Comparison of ENCODE assay signal across 23 cellular contexts in genomic region chr1:32208463-32208862, GRCh38. TPM values are rescaled to one million over a fixed set of nuclear protein-coding genes. Genes with fewer than 3 reads are reported as not detected.
DNase-seq lines count a peak whose midpoint lies in the region; ATAC-seq and TF ChIP-seq lines count a peak whose summit lies in the region.
"Had no signal": no experiment of that assay in that cellular context is flagged by ENCODE, and none has a peak within 500 bp of the region (broad histone marks: within the 10 kb centered on the region; RNA-seq: fewer than 3 reads in every experiment).

No MANE protein-coding gene starts in this region.

- CTCF ChIA-PET in HCT116 (lab: Charles Lee) (no interaction called here), activated B cell treated with CpG ODN at 0.5 μM for 24 hours (lab: Charles Lee) (interaction anchor here (0.7 to 2.7 kb wide), 2 partner anchors 8 to 12 kb away, joined by 4 to 15 read pairs; no protein-coding TSS in a partner anchor)

- H3K27me3 Mint-ChIP-seq in activated B cell treated with CpG ODN at 0.5 μM for 24 hours (no peaks in the 10 kb centered on the region), nephron (ENCODE audit: low read depth) (no peaks in the 10 kb centered on the region)
- H3K27me3 Mint-ChIP-seq: activated T-cell treated with anti-CD3 and anti-CD28 coated beads, Interleukin-2, amount 50 U/mL, for 24 hours; naive thymus-derived CD8-positive, alpha-beta T cell had no signal

- ATAC-seq in HCT116, result no peak
- ATAC-seq in activated B cell treated with CpG ODN at 0.5 μM for 24 hours (ENCODE audit: low read depth), result peak; percentile 59
- ATAC-seq in HG03432 (IDR thresholded peaks at IDR 0.05; ENCODE audit: unreplicated experiment), result no peak
- ATAC-seq: naive thymus-derived CD8-positive, alpha-beta T cell had no signal

- H3K4me3 Mint-ChIP-seq in activated B cell treated with CpG ODN at 0.5 μM for 24 hours (peak overlapping the region; percentile 35), nephron (peak overlapping the region in 2 of 3 experiments; percentile 32 to 40)
- H3K4me3 Mint-ChIP-seq: activated T-cell treated with anti-CD3 and anti-CD28 coated beads, Interleukin-2, amount 50 U/mL, for 24 hours; naive thymus-derived CD8-positive, alpha-beta T cell; T-helper 1 cell treated with Interleukin-12 subunit alpha and Interleukin-12 subunit beta and Interleukin-4 antibody, amounts not matched to agents 30 μg/mL and 1 μg/mL, for 36 hours had no signal

- no peaks in the 10 kb centered on the region for H4K20me1 ChIP-seq in HCT116 (ENCODE audit: insufficient read depth)

- RAD21 ChIA-PET in HCT116 (lab: Charles Lee; ENCODE audit: low non-redundant PET in 1 of 2, low total read pairs in 2 of 2, uncharacterized antibody in 2 of 2, unreplicated experiment in 2 of 2), result no interaction called here

- H3K79me2 ChIP-seq in ACC112 (ENCODE audit: control insufficient read depth, insufficient read depth, low read length, unreplicated experiment), result no peaks in the 10 kb centered on the region
- H3K79me2 ChIP-seq in HCT116 (ENCODE audit: insufficient read depth, low read length), result peaks cover 19% of the 10 kb centered on the region; the same call in 1 of the 2 replicates

- H2AFZ ChIP-seq in ACC112 (ENCODE audit: low read length, unreplicated experiment), result no peak overlapping the region
- no peak overlapping the region for H2AFZ ChIP-seq in HCT116 (ENCODE audit: low read depth, low read length, poor library complexity, severe bottlenecking)

- H3K4me3 ChIP-seq in ACC112 (ENCODE audit: low read depth, low read length), result no peak overlapping the region
- no peak overlapping the region for H3K4me3 ChIP-seq in HCT116 (replicated peaks in 1 of 2; ENCODE audit: low read depth in 1 of 2, low read length in 2 of 2)
- H3K4me3 ChIP-seq: left lung, skin epidermis had no signal

- H3K27ac Mint-ChIP-seq in activated B cell treated with CpG ODN at 0.5 μM for 24 hours (peak overlapping the region; percentile 24), nephron (peak overlapping the region in 1 of 3 experiments; percentile 48)
- H3K27ac Mint-ChIP-seq: activated T-cell treated with anti-CD3 and anti-CD28 coated beads, Interleukin-2, amount 50 U/mL, for 24 hours; T-helper 1 cell treated with Interleukin-12 subunit alpha and Interleukin-12 subunit beta and Interleukin-4 antibody, amounts not matched to agents 30 μg/mL and 1 μg/mL, for 36 hours had no signal

- H3K36me3 ChIP-seq in ACC112 (ENCODE audit: insufficient read depth, low read length) (no peaks in the 10 kb centered on the region), HCT116 (ENCODE audit: control insufficient read depth in 1 of 2, insufficient read depth in 2 of 2, low read length in 2 of 2) (peaks cover 0 to 11% of the 10 kb centered on the region in 2 experiments; a peak in 1 of 4 replicates)

- POLR2A ChIA-PET in HCT116 (lab: Charles Lee), result no interaction called here
- POLR2A ChIA-PET in activated B cell treated with CpG ODN at 0.5 μM for 24 hours (lab: Charles Lee), result interaction anchor here (0.7 to 4.6 kb wide), 3 partner anchors 13 to 135 kb away, joined by 5 to 18 read pairs (median 8); partner anchors contain the start of genes EIF3I, KPNA6, TMEM234 and TMEM39B

- H3K36me3 Mint-ChIP-seq in activated B cell treated with CpG ODN at 0.5 μM for 24 hours (ENCODE audit: low read depth) (peaks cover 15% of the 10 kb centered on the region), nephron (ENCODE audit: low read depth) (no peaks in the 10 kb centered on the region)

- no TSS peak for BruUV-seq in HCT116 (replicated peaks; lab: Mats Ljungman, UMichigan)

- peaks cover 59% of the 10 kb centered on the region for H3K4me1 Mint-ChIP-seq in activated B cell treated with CpG ODN at 0.5 μM for 24 hours
- H3K4me1 Mint-ChIP-seq in nephron, result peaks cover 11% of the 10 kb centered on the region

- H3K9me2 ChIP-seq in HCT116 (ENCODE audit: insufficient read depth), result no peaks in the 10 kb centered on the region

- TF ChIP-seq POLR2A in HCT116 (IDR thresholded peaks at IDR 0.05; ENCODE audit: borderline replicate concordance, extremely low read depth, insufficient read depth, insufficient read length), result no peak

- intact Hi-C loops in HCT116 (cut with micrococcal nuclease) (no loop called here), activated B cell treated with CpG ODN at 0.5 μM for 24 hours (cut with micrococcal nuclease) (loop anchor here (1.0 kb wide), 1 partner anchor 14 kb away; the partner anchor contains the start of genes EIF3I and TMEM234)

- TF ChIP-seq CTCF in HCT116 (IDR thresholded peaks at IDR 0.05 in 2 of 3, conservative IDR thresholded peaks at IDR 0.05 in 1 of 3; ENCODE audit: borderline replicate concordance in 1 of 3, insufficient read depth in 1 of 3, low read depth in 2 of 3, low read length in 2 of 3) (no peak), activated B cell treated with CpG ODN at 0.5 μM for 24 hours (IDR thresholded peaks at IDR 0.05) (no peak), nephron (IDR thresholded peaks at IDR 0.05; ENCODE audit: unreplicated experiment in 3 of 3) (no peak), GM13977 (IDR thresholded peaks at IDR 0.05; ENCODE audit: extremely low read depth, insufficient read depth, missing control alignments) (no peak)

- H3K4me1 ChIP-seq in ACC112 (ENCODE audit: control insufficient read depth, insufficient read depth, low read length, unreplicated experiment) (peaks cover 12% of the 10 kb centered on the region), HCT116 (ENCODE audit: control insufficient read depth in 1 of 2, insufficient read depth in 2 of 2, low read length in 2 of 2) (peaks cover 6 to 25% of the 10 kb centered on the region in 2 experiments; a peak in 2 of 4 replicates)

- no peaks in the 10 kb centered on the region for H3K9me3 Mint-ChIP-seq in activated B cell treated with CpG ODN at 0.5 μM for 24 hours
- no peaks in the 10 kb centered on the region for H3K9me3 Mint-ChIP-seq in nephron
- H3K9me3 Mint-ChIP-seq: activated T-cell treated with anti-CD3 and anti-CD28 coated beads, Interleukin-2, amount 50 U/mL, for 24 hours; naive thymus-derived CD8-positive, alpha-beta T cell; T-helper 1 cell treated with Interleukin-12 subunit alpha and Interleukin-12 subunit beta and Interleukin-4 antibody, amounts not matched to agents 30 μg/mL and 1 μg/mL, for 36 hours had no signal

- no peak for DNase-seq in HCT116 (ENCODE audit: low read depth, low spot score)
- DNase-seq in activated B cell treated with CpG ODN at 0.5 μM for 24 hours, result no peak
- DNase-seq in GM13977 (ENCODE audit: low spot score), result no peak
- no peak for DNase-seq in NOMO-1 (lab: John Stamatoyannopoulos, UW; ENCODE audit: unreplicated experiment in 2 of 2)
- no peak for DNase-seq in superior temporal gyrus (ENCODE audit: extremely low spot score)
- DNase-seq: activated gamma-delta T cell; activated T-cell treated with anti-CD3 and anti-CD28 coated beads, Interleukin-2, amount 50 U/mL, for 24 hours; cerebellar nuclear complex; KBM-7; MM.1S; naive thymus-derived CD8-positive, alpha-beta T cell had no signal

- TF ChIP-seq RAD21 in HCT116 (IDR thresholded peaks at IDR 0.05; ENCODE audit: low read depth), result no peak

- H3K27me3 ChIP-seq in ACC112 (ENCODE audit: insufficient read depth, low read length) (no peaks in the 10 kb centered on the region), HCT116 (ENCODE audit: insufficient read depth, low read length) (no peaks in the 10 kb centered on the region)
- H3K27me3 ChIP-seq: left lung had no signal

- H3K27ac ChIP-seq in ACC112 (ENCODE audit: low read depth, low read length), result peak overlapping the region; percentile 13; the same call in 1 of the 2 replicates
- no peak overlapping the region for H3K27ac ChIP-seq in HCT116 (ENCODE audit: low read depth, low read length)
- H3K27ac ChIP-seq: left lung had no signal

- 0 out of 2 replicates have a peak overlapping the region, but pooled peaks have one; percentile 15 for H3K4me2 ChIP-seq in HCT116 (ENCODE audit: low read length)

- no peak overlapping the region for H3K9ac ChIP-seq in HCT116 (ENCODE audit: low read length)

- in situ Hi-C loops in GM13977 (cut with MboI; ENCODE audit: low pct_unique_long_range_greater_than_20kb, low sequenced_read_pairs, unreplicated experiment), result loop anchor here (25.0 kb wide), 1 partner anchor 204 kb away; no protein-coding TSS in a partner anchor

- no peaks in the 10 kb centered on the region for H3K9me3 ChIP-seq in HCT116 (ENCODE audit: control insufficient read depth in 1 of 2, insufficient read depth in 1 of 2, low read depth in 1 of 2, low read length in 2 of 2)
- H3K9me3 ChIP-seq: left lung had no signal

TF ChIP-seq in HCT116, 20 proteins besides CTCF, POLR2A, EP300 and RAD21 (continues in another document):
- TF ChIP-seq ELF1 (IDR thresholded peaks at IDR 0.05; ENCODE audit: borderline replicate concordance, low read depth), result no peak
- TF ChIP-seq TCF7L2 (IDR thresholded peaks at IDR 0.05; ENCODE audit: borderline replicate concordance, extremely low read depth, insufficient read depth, insufficient read length), result no peak
- TF ChIP-seq ZBTB33 (IDR thresholded peaks at IDR 0.05; ENCODE audit: extremely low read depth, insufficient replicate concordance, low read length), result no peak

RNA-seq across cellular contexts. Expression of gene DCDC2B, which starts 0.4 kb away (rescaled TPM):
- 0.27 TPM for total RNA-seq in HCT116 (2021; ENCODE audit: unreplicated experiment)
- 0.10 and 0.12 TPM in 2 replicates for polyA plus RNA-seq in HCT116 (2012)
- not detected in 2 replicates for total RNA-seq in activated B cell treated with CpG ODN at 0.5 μM for 24 hours
- total RNA-seq: endothelial cell of umbilical vein, fibroblast of lung, glomerular endothelial cell, HT-29, osteoblast had no signal
- polyA plus RNA-seq: adipose tissue, endothelial cell of umbilical vein, fibroblast of lung had no signal

RNA-seq across cellular contexts. Expression of gene IQCC, which starts 3.0 kb away (rescaled TPM):
- 4.7 TPM for total RNA-seq in HCT116 (2021; ENCODE audit: unreplicated experiment)
- polyA plus RNA-seq in HCT116 (2012), result 3.8 and 3.9 TPM in 2 replicates
- 3.5 and 4.2 TPM in 2 replicates for total RNA-seq in activated B cell treated with CpG ODN at 0.5 μM for 24 hours

RNA-seq across cellular contexts. Expression of gene CCDC28B, which starts 8.1 kb away (rescaled TPM):
- total RNA-seq in HCT116 (2021; ENCODE audit: unreplicated experiment) (5.9 TPM), activated B cell treated with CpG ODN at 0.5 μM for 24 hours (50.4 and 56.9 TPM in 2 replicates)
- 5.5 and 6.3 TPM in 2 replicates for polyA plus RNA-seq in HCT116 (2012)

RNA-seq across cellular contexts. Expression of gene TMEM234, which starts 13.7 kb away (rescaled TPM):
- total RNA-seq in HCT116 (2021; ENCODE audit: unreplicated experiment) (12.3 TPM), activated B cell treated with CpG ODN at 0.5 μM for 24 hours (31.8 and 35.5 TPM in 2 replicates)
- polyA plus RNA-seq in HCT116 (2012), result 8.8 and 9.9 TPM in 2 replicates

RNA-seq across cellular contexts. Expression of gene EIF3I, which starts 13.7 kb away (rescaled TPM):
- total RNA-seq in HCT116 (2021; ENCODE audit: unreplicated experiment), result 323 TPM
- polyA plus RNA-seq in HCT116 (2012), result 355 and 407 TPM in 2 replicates
- total RNA-seq in activated B cell treated with CpG ODN at 0.5 μM for 24 hours, result 196 and 213 TPM in 2 replicates
